9 cellular contexts compared by ENCODE assay signal in genomic region chr3:113242091-113242581, GRCh38. TPM values are rescaled to one million over a fixed set of nuclear protein-coding genes. Genes with fewer than 3 reads are reported as not detected.
DNase-seq lines count a peak whose midpoint lies in the region; ATAC-seq and TF ChIP-seq lines count a peak whose summit lies in the region.
"Had no signal": no experiment of that assay in that cellular context is flagged by ENCODE, and none has a peak within 500 bp of the region (broad histone marks: within the 10 kb centered on the region; RNA-seq: fewer than 3 reads in every experiment).

No MANE protein-coding gene starts in this region.

- H3K9me2 ChIP-seq in neural cell (ENCODE audit: insufficient read depth, low read length), result no peaks in the 10 kb centered on the region

- H3K27ac Mint-ChIP-seq in brain, result peak overlapping the region; percentile 95 to 99 (median 96)
- H3K27ac Mint-ChIP-seq in activated CD4-positive, alpha-beta T cell treated with anti-CD3 and anti-CD28 coated beads, Interleukin-2, amount 10 ng/mL, durations not matched to agents 24 days and 14 days, result no peak overlapping the region

- no peaks in the 10 kb centered on the region for H3K36me3 ChIP-seq in neural cell (ENCODE audit: insufficient read depth, low read length)
- H3K36me3 ChIP-seq in tibial nerve, result no peaks in the 10 kb centered on the region

- 53 to 67% methylated on average over 7 of the region's 7 CpGs for WGBS in tibial nerve, 2 donors

- no peaks in the 10 kb centered on the region for H3K27me3 ChIP-seq in neural cell (ENCODE audit: insufficient read depth, low read depth, low read length)
- H3K27me3 ChIP-seq in tibial nerve, result no peaks in the 10 kb centered on the region

- H4K20me1 ChIP-seq in neural cell (ENCODE audit: insufficient read depth), result no peaks in the 10 kb centered on the region

- H3K4me3 ChIP-seq in neural cell (ENCODE audit: low read length) (peak overlapping the region; percentile 1), tibial nerve (no peak overlapping the region)

- no peak overlapping the region for H3K9ac ChIP-seq in neural cell (ENCODE audit: low read length)

- intact Hi-C loops in activated CD4-positive, alpha-beta T cell treated with anti-CD3 and anti-CD28 coated beads, Interleukin-2, amount 10 ng/mL, durations not matched to agents 24 days and 14 days (cut with micrococcal nuclease), result no loop called here

- DNase-seq in Ammon's horn (ENCODE audit: low spot score) (peak; percentile 1), LHCN-M2 (ENCODE audit: low read depth) (peak; percentile 43), SHP77 treated with DMSO at 0.1 percent for 48 hours (lab: John Stamatoyannopoulos, UW) (no peak), tibial nerve (ENCODE audit: low spot score in 2 of 2) (no peak)
- no peak for DNase-seq in activated CD4-positive, alpha-beta T cell treated with anti-CD3 and anti-CD28 coated beads, Interleukin-2, amount 10 ng/mL, durations not matched to agents 24 days and 14 days
- DNase-seq: erythroblast had no signal

- no peaks in the 10 kb centered on the region for H3K27me3 Mint-ChIP-seq in brain
- H3K27me3 Mint-ChIP-seq in activated CD4-positive, alpha-beta T cell treated with anti-CD3 and anti-CD28 coated beads, Interleukin-2, amount 10 ng/mL, durations not matched to agents 24 days and 14 days, result peaks cover 10% of the 10 kb centered on the region

- peaks cover 9% of the 10 kb centered on the region for H3K36me3 Mint-ChIP-seq in brain
- H3K36me3 Mint-ChIP-seq in activated CD4-positive, alpha-beta T cell treated with anti-CD3 and anti-CD28 coated beads, Interleukin-2, amount 10 ng/mL, durations not matched to agents 24 days and 14 days (ENCODE audit: low read depth), result no peaks in the 10 kb centered on the region

- ATAC-seq in GM21825 (IDR thresholded peaks at IDR 0.05; ENCODE audit: unreplicated experiment), result no peak

- peaks cover 88% of the 10 kb centered on the region for H3K4me1 Mint-ChIP-seq in brain
- H3K4me1 Mint-ChIP-seq in activated CD4-positive, alpha-beta T cell treated with anti-CD3 and anti-CD28 coated beads, Interleukin-2, amount 10 ng/mL, durations not matched to agents 24 days and 14 days, result peaks cover 14% of the 10 kb centered on the region

- H3K9me3 Mint-ChIP-seq in brain, result peaks cover 0 to 1% (median 0%) of the 10 kb centered on the region in 5 experiments
- no peaks in the 10 kb centered on the region for H3K9me3 Mint-ChIP-seq in activated CD4-positive, alpha-beta T cell treated with anti-CD3 and anti-CD28 coated beads, Interleukin-2, amount 10 ng/mL, durations not matched to agents 24 days and 14 days

- no peak for TF ChIP-seq RAD21 in neural cell (conservative IDR thresholded peaks at IDR 0.05)

- no peak for TF ChIP-seq CTCF in brain (conservative IDR thresholded peaks at IDR 0.05)
- no peak for TF ChIP-seq CTCF in neural cell (IDR thresholded peaks at IDR 0.05; ENCODE audit: poor library complexity, severe bottlenecking)
- TF ChIP-seq CTCF in tibial nerve (IDR thresholded peaks at IDR 0.05), result no peak

- peaks cover 6 to 47% (median 17%) of the 10 kb centered on the region in 4 donors for H3K4me1 ChIP-seq in tibial nerve

- H3F3A ChIP-seq in neural cell (ENCODE audit: insufficient read depth, low read length, poor library complexity, severe bottlenecking), result peaks cover 5% of the 10 kb centered on the region

- H3K27ac ChIP-seq in neural cell (ENCODE audit: low read length) (peak overlapping the region; percentile 47), tibial nerve (peak overlapping the region in 1 of 4 donors; percentile 44)

- H2AFZ ChIP-seq in neural cell (ENCODE audit: low read depth, low read length), result peak overlapping the region; percentile 17

- no peak overlapping the region for H3K4me2 ChIP-seq in neural cell (ENCODE audit: low read length)

- H3K9me3 ChIP-seq in neural cell (ENCODE audit: low read length) (no peaks in the 10 kb centered on the region), tibial nerve (no peaks in the 10 kb centered on the region)

- no peak for TF ChIP-seq EP300 in neural cell (conservative IDR thresholded peaks at IDR 0.05; ENCODE audit: poor library complexity, severe bottlenecking)
- TF ChIP-seq EP300 in tibial nerve (IDR thresholded peaks at IDR 0.05), result no peak

- H3K79me2 ChIP-seq in neural cell (replicated peaks; ENCODE audit: insufficient read depth, low read length), result peaks cover 52% of the 10 kb centered on the region

- peak overlapping the region; percentile 79 to 83 (median 81) for H3K4me3 Mint-ChIP-seq in brain
- H3K4me3 Mint-ChIP-seq in activated CD4-positive, alpha-beta T cell treated with anti-CD3 and anti-CD28 coated beads, Interleukin-2, amount 10 ng/mL, durations not matched to agents 24 days and 14 days, result no peak overlapping the region

- no peak for TF ChIP-seq POLR2A in tibial nerve (IDR thresholded peaks at IDR 0.05)

TF ChIP-seq in neural cell, 6 proteins besides CTCF, POLR2A, EP300 and RAD21:
- TF ChIP-seq POLR2AphosphoS5 (IDR thresholded peaks at IDR 0.05) (no peak), SMC3 (conservative IDR thresholded peaks at IDR 0.05; ENCODE audit: poor library complexity) (no peak), EZH2 (IDR thresholded peaks at IDR 0.05; ENCODE audit: borderline replicate concordance, insufficient read depth, low read length, poor library complexity, severe bottlenecking) (no peak), MXI1 (conservative IDR thresholded peaks at IDR 0.05; ENCODE audit: poor library complexity, severe bottlenecking) (no peak), REST (IDR thresholded peaks at IDR 0.05; ENCODE audit: borderline replicate concordance) (no peak), TAF1 (IDR thresholded peaks at IDR 0.05; ENCODE audit: low read depth) (no peak)
TF ChIP-seq in neural cell: peak in this region for 0.

RNA-seq across cellular contexts. Expression of gene BOC, which starts 30.8 kb away (rescaled TPM):
- total RNA-seq in LHCN-M2 (2014; rRNA removed) (2.4 and 3.7 TPM in 2 replicates), tibial nerve (10 to 100 TPM; 27.6 to 63.2 (median 48.1) TPM)
- 1.9 TPM for polyA plus RNA-seq in LHCN-M2 (2012)
- polyA plus RNA-seq in brain (ENCODE audit: insufficient read depth, low read depth, low replicate concordance) (23.3 TPM), neural cell (0.53 and 3.8 TPM in 2 replicates)
- 2.2 and 5.2 TPM in 2 replicates for polyA minus RNA-seq in neural cell
- 1.4 and 1.9 TPM in 2 replicates for total RNA-seq in activated CD4-positive, alpha-beta T cell treated with anti-CD3 and anti-CD28 coated beads, Interleukin-2, amount 10 ng/mL, durations not matched to agents 24 days and 14 days

Comparison
In these comparisons a context has a peak if more than half of its experiments do, and no peak if none do; other contexts are left out.
1. DNase-seq: peak in Ammon's horn (single experiment) and LHCN-M2 (single experiment); none in activated CD4-positive, alpha-beta T cell treated with anti-CD3 and anti-CD28 coated beads, Interleukin-2, amount 10 ng/mL, durations not matched to agents 24 days and 14 days (single experiment), SHP77 treated with DMSO at 0.1 percent for 48 hours (single experiment) and tibial nerve (0 of 2).